Comparison of ENCODE assay signal across 1 cellular context in the genomic region with DNA sequence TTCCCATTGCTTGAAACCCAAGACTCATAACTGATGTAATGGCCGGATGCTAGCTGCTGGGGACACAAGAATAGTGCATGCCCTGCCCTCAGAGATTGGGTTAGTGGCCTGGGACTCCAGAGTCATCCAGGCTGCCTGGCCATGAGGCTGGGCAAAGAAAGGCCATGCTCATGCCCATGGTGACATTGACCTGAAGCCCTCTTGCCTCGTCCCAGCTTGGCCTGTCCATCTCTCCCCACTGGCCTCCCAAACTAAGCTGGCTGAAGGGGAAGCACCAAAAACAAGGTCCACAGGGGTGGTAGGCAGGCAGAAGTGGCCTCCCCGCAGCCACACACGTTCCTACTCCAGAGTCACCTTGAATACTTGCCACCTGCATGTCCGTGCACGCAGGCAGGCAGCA.
TF ChIP-seq lines count a peak whose summit lies in the region.

No MANE protein-coding gene starts in this region.

TF ChIP-seq in neural cell, 6 proteins besides CTCF, POLR2A, EP300 and RAD21:
- no peak for TF ChIP-seq TAF1 (IDR thresholded peaks at IDR 0.05; ENCODE audit: low read depth)
- TF ChIP-seq SMC3 (conservative IDR thresholded peaks at IDR 0.05; ENCODE audit: poor library complexity), result no peak
- TF ChIP-seq MXI1 (conservative IDR thresholded peaks at IDR 0.05; ENCODE audit: poor library complexity, severe bottlenecking), result no peak
- TF ChIP-seq, protein P1, sequence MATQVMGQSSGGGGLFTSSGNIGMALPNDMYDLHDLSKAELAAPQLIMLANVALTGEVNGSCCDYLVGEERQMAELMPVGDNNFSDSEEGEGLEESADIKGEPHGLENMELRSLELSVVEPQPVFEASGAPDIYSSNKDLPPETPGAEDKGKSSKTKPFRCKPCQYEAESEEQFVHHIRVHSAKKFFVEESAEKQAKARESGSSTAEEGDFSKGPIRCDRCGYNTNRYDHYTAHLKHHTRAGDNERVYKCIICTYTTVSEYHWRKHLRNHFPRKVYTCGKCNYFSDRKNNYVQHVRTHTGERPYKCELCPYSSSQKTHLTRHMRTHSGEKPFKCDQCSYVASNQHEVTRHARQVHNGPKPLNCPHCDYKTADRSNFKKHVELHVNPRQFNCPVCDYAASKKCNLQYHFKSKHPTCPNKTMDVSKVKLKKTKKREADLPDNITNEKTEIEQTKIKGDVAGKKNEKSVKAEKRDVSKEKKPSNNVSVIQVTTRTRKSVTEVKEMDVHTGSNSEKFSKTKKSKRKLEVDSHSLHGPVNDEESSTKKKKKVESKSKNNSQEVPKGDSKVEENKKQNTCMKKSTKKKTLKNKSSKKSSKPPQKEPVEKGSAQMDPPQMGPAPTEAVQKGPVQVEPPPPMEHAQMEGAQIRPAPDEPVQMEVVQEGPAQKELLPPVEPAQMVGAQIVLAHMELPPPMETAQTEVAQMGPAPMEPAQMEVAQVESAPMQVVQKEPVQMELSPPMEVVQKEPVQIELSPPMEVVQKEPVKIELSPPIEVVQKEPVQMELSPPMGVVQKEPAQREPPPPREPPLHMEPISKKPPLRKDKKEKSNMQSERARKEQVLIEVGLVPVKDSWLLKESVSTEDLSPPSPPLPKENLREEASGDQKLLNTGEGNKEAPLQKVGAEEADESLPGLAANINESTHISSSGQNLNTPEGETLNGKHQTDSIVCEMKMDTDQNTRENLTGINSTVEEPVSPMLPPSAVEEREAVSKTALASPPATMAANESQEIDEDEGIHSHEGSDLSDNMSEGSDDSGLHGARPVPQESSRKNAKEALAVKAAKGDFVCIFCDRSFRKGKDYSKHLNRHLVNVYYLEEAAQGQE (IDR thresholded peaks at IDR 0.05; ENCODE audit: borderline replicate concordance), result no peak
- no peak for TF ChIP-seq POLR2AphosphoS5 (IDR thresholded peaks at IDR 0.05)
- TF ChIP-seq EZH2 (IDR thresholded peaks at IDR 0.05; ENCODE audit: borderline replicate concordance, insufficient read depth, low read length, poor library complexity, severe bottlenecking), result no peak
